15 cellular contexts compared by ENCODE assay signal in genomic region chr15:77410701-77411613, GRCh38. TPM values are rescaled to one million over a fixed set of nuclear protein-coding genes. Genes with fewer than 3 reads are reported as not detected.
DNase-seq lines count a peak whose midpoint lies in the region; ATAC-seq and TF ChIP-seq lines count a peak whose summit lies in the region.
"Had no signal": no experiment of that assay in that cellular context is flagged by ENCODE, and none has a peak within 500 bp of the region (broad histone marks: within the 10 kb centered on the region; RNA-seq: fewer than 3 reads in every experiment).

No MANE protein-coding gene starts in this region.

- H3K4me1 ChIP-seq in mucosa of descending colon (ENCODE audit: low read depth) (peaks cover 22% of the 10 kb centered on the region), right lobe of liver (no peaks in the 10 kb centered on the region), Caco-2 (peaks cover 10% of the 10 kb centered on the region)

- H3K36me3 ChIP-seq in mucosa of descending colon (ENCODE audit: low read depth) (no peaks in the 10 kb centered on the region), right lobe of liver (no peaks in the 10 kb centered on the region), Caco-2 (ENCODE audit: control insufficient read depth, insufficient read depth, low read length) (no peaks in the 10 kb centered on the region; the same call in 1 of the 2 replicates)

- H3K4me3 Mint-ChIP-seq in T-helper 1 cell treated with Interleukin-12 subunit alpha and Interleukin-12 subunit beta and Interleukin-4 antibody, amounts not matched to agents 30 μg/mL and 1 μg/mL, for 36 hours = peak overlapping the region; percentile 73
- no peak overlapping the region for H3K4me3 Mint-ChIP-seq in Caco-2 (ENCODE audit: unreplicated experiment)

- H3K4me3 ChIP-seq in mucosa of descending colon = no peak overlapping the region
- no peak overlapping the region for H3K4me3 ChIP-seq in right lobe of liver
- no peak overlapping the region for H3K4me3 ChIP-seq in Caco-2 (ENCODE audit: low read depth, low read length)

- intact Hi-C loops in mucosa of descending colon (cut with DNase I, micrococcal nuclease) = no loop called here
- intact Hi-C loops in right lobe of liver (cut with DNase I) = no loop called here
- intact Hi-C loops in Caco-2 (cut with micrococcal nuclease; ENCODE audit: unreplicated experiment) = no loop called here

- H3K27me3 ChIP-seq in right lobe of liver = no peaks in the 10 kb centered on the region
- H3K27me3 ChIP-seq in Caco-2 (replicated peaks; ENCODE audit: control insufficient read depth, insufficient read depth, low read length) = no peaks in the 10 kb centered on the region

- CTCF ChIA-PET in Caco-2 (lab: Charles Lee) = interaction anchor here (0.9 kb wide), 1 partner anchor 133 kb away, joined by 3 read pairs; no protein-coding TSS in a partner anchor
- CTCF ChIA-PET in RWPE1 (lab: Yijun Ruan, JAX) = no interaction called here

- POLR2A ChIA-PET in Caco-2 (lab: Charles Lee) (no interaction called here), RWPE1 (lab: Yijun Ruan, JAX; ENCODE audit: low non-redundant PET) (no interaction called here)

- H3K27ac ChIP-seq in right lobe of liver (no peak overlapping the region), RWPE1 (no peak overlapping the region)
- H3K27ac ChIP-seq: C4-2B had no signal

- H3K27ac Mint-ChIP-seq in T-helper 1 cell treated with Interleukin-12 subunit alpha and Interleukin-12 subunit beta and Interleukin-4 antibody, amounts not matched to agents 30 μg/mL and 1 μg/mL, for 36 hours = no peak overlapping the region
- H3K27ac Mint-ChIP-seq in Caco-2 (ENCODE audit: unreplicated experiment) = no peak overlapping the region

- no peak for TF ChIP-seq POLR2A in right lobe of liver (IDR thresholded peaks at IDR 0.05)

- DNase-seq in T-helper 1 cell (no peak), NCI-H69 (lab: John Stamatoyannopoulos, UW) (peak; percentile 70), mucosa of descending colon (no peak), right lobe of liver (no peak), Caco-2 (no peak), RWPE1 (ENCODE audit: low spot score) (no peak)
- DNase-seq: activated CD8-positive, alpha-beta memory T cell treated with anti-CD3 and anti-CD28 coated beads for 24 hours; hippocampal formation; kidney glomerular epithelial cell; NCI-H2029 treated with DMSO at 0.1 percent for 48 hours; NCI-H526; SW 1271 had no signal

- H3K4me1 Mint-ChIP-seq in T-helper 1 cell treated with Interleukin-12 subunit alpha and Interleukin-12 subunit beta and Interleukin-4 antibody, amounts not matched to agents 30 μg/mL and 1 μg/mL, for 36 hours (ENCODE audit: low read depth) = peaks cover 37% of the 10 kb centered on the region
- H3K4me1 Mint-ChIP-seq in Caco-2 (ENCODE audit: low read depth, unreplicated experiment) = peaks cover 9% of the 10 kb centered on the region

- TF ChIP-seq CTCF in mucosa of descending colon (IDR thresholded peaks at IDR 0.05) (no peak), right lobe of liver (IDR thresholded peaks at IDR 0.05) (no peak), Caco-2 (IDR thresholded peaks at IDR 0.05; ENCODE audit: insufficient read depth in 1 of 2, low read depth in 1 of 2, low read length in 1 of 2, severe bottlenecking in 1 of 2, unreplicated experiment in 1 of 2) (no peak), RWPE1 (conservative IDR thresholded peaks at IDR 0.05; ENCODE audit: low read depth) (no peak)

- H3K9me3 ChIP-seq in mucosa of descending colon (no peaks in the 10 kb centered on the region), right lobe of liver (no peaks in the 10 kb centered on the region), Caco-2 (no peaks in the 10 kb centered on the region)

- no TSS peak for BruUV-seq in Caco-2 (replicated peaks; lab: Mats Ljungman, UMichigan)

- peaks cover 7% of the 10 kb centered on the region for H3K36me3 Mint-ChIP-seq in T-helper 1 cell treated with Interleukin-12 subunit alpha and Interleukin-12 subunit beta and Interleukin-4 antibody, amounts not matched to agents 30 μg/mL and 1 μg/mL, for 36 hours (ENCODE audit: low read depth)
- H3K36me3 Mint-ChIP-seq in Caco-2 (ENCODE audit: insufficient read depth, unreplicated experiment) = no peaks in the 10 kb centered on the region

- 72% methylated on average over 6 of the region's 7 CpGs for WGBS in right lobe of liver (ENCODE audit: insufficient coverage, low coverage, low lambda C conversion rate, missing lambda C conversion rate)

- H3K9me3 Mint-ChIP-seq in T-helper 1 cell treated with Interleukin-12 subunit alpha and Interleukin-12 subunit beta and Interleukin-4 antibody, amounts not matched to agents 30 μg/mL and 1 μg/mL, for 36 hours = no peaks in the 10 kb centered on the region
- H3K9me3 Mint-ChIP-seq in Caco-2 (ENCODE audit: unreplicated experiment) = no peaks in the 10 kb centered on the region

- ATAC-seq in GM19463 (IDR thresholded peaks at IDR 0.05; ENCODE audit: unreplicated experiment) (peak; percentile 73), mucosa of descending colon (peak; percentile 69), right lobe of liver (no peak)

- H3K27me3 Mint-ChIP-seq in T-helper 1 cell treated with Interleukin-12 subunit alpha and Interleukin-12 subunit beta and Interleukin-4 antibody, amounts not matched to agents 30 μg/mL and 1 μg/mL, for 36 hours (ENCODE audit: low read depth) = no peaks in the 10 kb centered on the region
- no peaks in the 10 kb centered on the region for H3K27me3 Mint-ChIP-seq in Caco-2 (ENCODE audit: insufficient read depth, unreplicated experiment)

RNA-seq across cellular contexts. Expression of gene PEAK1, which starts 8.9 kb away (rescaled TPM):
- 10 to 100 TPM; 47.9 to 75.3 (median 65.7) TPM for total RNA-seq in mucosa of descending colon
- total RNA-seq in right lobe of liver = 10 to 100 TPM in 3 of 6 experiments, 1 to 10 TPM in 3; 5.9 to 18.4 (median 10.1) TPM
- total RNA-seq in Caco-2 (2022) = 18.4 and 21.8 TPM in 2 replicates

RNA-seq across cellular contexts. Expression of gene HMG20A, which starts 9.7 kb away (rescaled TPM):
- total RNA-seq in mucosa of descending colon (10 to 100 TPM; 27.5 to 37.1 (median 34.7) TPM), right lobe of liver (10 to 100 TPM; 14.6 to 21.1 (median 19.5) TPM), Caco-2 (2022) (27.0 and 34.0 TPM in 2 replicates)

Comparison
In these comparisons a context has a peak if more than half of its experiments do, and no peak if none do; other contexts are left out.
1. ATAC-seq: peak in GM19463 (single experiment) and mucosa of descending colon (single experiment); none in right lobe of liver (0 of 4).